ENCODE assay signal across 22 cellular contexts in the genomic region with DNA sequence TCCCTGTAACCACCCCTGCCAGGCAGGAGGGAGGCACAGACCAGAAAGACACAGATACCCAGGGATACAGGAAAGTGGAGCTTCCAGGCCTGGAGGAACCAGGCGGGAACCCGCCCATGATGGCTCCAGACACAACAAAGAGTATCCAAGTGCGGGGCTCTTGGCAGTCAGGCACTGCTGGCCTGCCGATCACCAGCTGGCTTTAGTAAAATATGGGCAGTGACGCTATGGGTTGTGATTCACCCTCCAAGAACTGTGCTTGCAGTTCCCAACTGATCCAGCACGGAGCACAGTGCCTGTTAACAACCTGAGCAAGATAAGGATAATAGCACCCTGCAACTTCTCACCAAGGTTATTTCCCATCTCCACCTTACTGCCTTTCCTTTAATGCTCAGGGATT.
A peak's percentile ranks its signal among the peaks of the same experiment; 100 is the strongest.
DNase-seq lines count a peak whose midpoint lies in the region; ATAC-seq and TF ChIP-seq lines count a peak whose summit lies in the region.
"Had no signal": no experiment of that assay in that cellular context is flagged by ENCODE, and none has a peak within 500 bp of the region (broad histone marks: within the 10 kb centered on the region; RNA-seq: fewer than 3 reads in every experiment).

No MANE protein-coding gene starts in this region.

- no peak overlapping the region for H2BK120ac ChIP-seq in trophoblast cell (ENCODE audit: insufficient read depth, low read length, poor library complexity)

- TF ChIP-seq POLR2A in heart left ventricle (IDR thresholded peaks at IDR 0.05), result no peak

- 46 to 49% (median 48%) methylated on average over 6 of the region's 6 CpGs for WGBS in heart left ventricle, 4 donors
- no CpG with 5 or more reads among the region's 6 CpGs for WGBS in trophoblast cell (ENCODE audit: extremely low coverage, insufficient coverage, insufficient read length)

- H3K36me3 ChIP-seq in GM23338 (ENCODE audit: insufficient read depth), result no peaks in the 10 kb centered on the region
- H3K36me3 ChIP-seq in heart left ventricle, result no peaks in the 10 kb centered on the region
- H3K36me3 ChIP-seq in trophoblast cell (ENCODE audit: control insufficient read depth in 1 of 2, insufficient read depth in 2 of 2, low read length in 2 of 2), result no peaks in the 10 kb centered on the region
- H3K36me3 ChIP-seq: adrenal gland, ovary, right lobe of liver had no signal

- H3K79me2 ChIP-seq in GM23338 (replicated peaks; ENCODE audit: insufficient read depth), result no peaks in the 10 kb centered on the region
- H3K79me2 ChIP-seq in trophoblast cell (ENCODE audit: control insufficient read depth, insufficient read depth, low read length, poor library complexity), result no peaks in the 10 kb centered on the region

- H3K4me1 Mint-ChIP-seq in GM23338, result no peaks in the 10 kb centered on the region

- no peak overlapping the region for H4K8ac ChIP-seq in trophoblast cell (ENCODE audit: low read depth, low read length)

- no peak overlapping the region for H2BK5ac ChIP-seq in trophoblast cell (ENCODE audit: low read depth, low read length, poor library complexity)

- H4K91ac ChIP-seq in trophoblast cell (ENCODE audit: low read depth, low read length), result no peak overlapping the region

- no peaks in the 10 kb centered on the region for H3K79me1 ChIP-seq in trophoblast cell (ENCODE audit: low read length)

- no peaks in the 10 kb centered on the region for H3K36me3 Mint-ChIP-seq in GM23338 (ENCODE audit: low read depth)

- H2BK12ac ChIP-seq in trophoblast cell (ENCODE audit: low read length), result no peak overlapping the region

- H3K4me3 Mint-ChIP-seq in GM23338, result no peak overlapping the region
- H3K4me3 Mint-ChIP-seq: natural killer cell treated with Interleukin-12 subunit alpha and Interleukin-12 subunit beta and Interleukin-15 and Interleukin-18, amount 100 ng/mL, for 72 hours had no signal

- H3K4me3 ChIP-seq in GM23338 (no peak overlapping the region), heart left ventricle (no peak overlapping the region), trophoblast cell (ENCODE audit: low read depth, low read length) (no peak overlapping the region)
- H3K4me3 ChIP-seq: adrenal gland, ovary, right lobe of liver had no signal

- H4K12ac ChIP-seq in trophoblast cell (ENCODE audit: low read depth, low read length), result no peak overlapping the region

- no peak overlapping the region for H3K18ac ChIP-seq in trophoblast cell (ENCODE audit: low read length)

- no peaks in the 10 kb centered on the region for H3F3A ChIP-seq in GM23338 (replicated peaks; ENCODE audit: low read depth)

- peaks cover 2% of the 10 kb centered on the region for H3K27me3 Mint-ChIP-seq in GM23338 (ENCODE audit: insufficient read depth, low read depth, poor library complexity)

- H3K9me3 ChIP-seq in heart left ventricle, result peaks cover 0 to 7% (median 0%) of the 10 kb centered on the region in 12 donors
- peaks cover under 1% of the 10 kb centered on the region for H3K9me3 ChIP-seq in trophoblast cell (ENCODE audit: insufficient read depth, low read depth, low read length)
- H3K9me3 ChIP-seq: adrenal gland, ovary, right lobe of liver had no signal

- intact Hi-C loops in heart left ventricle (cut with DNase I), result no loop called here

- no peak overlapping the region for H3K23ac ChIP-seq in trophoblast cell (ENCODE audit: low read length)

- H3K4me1 ChIP-seq in GM23338 (ENCODE audit: insufficient read depth), result no peaks in the 10 kb centered on the region
- peaks cover 0 to 5% (median 0%) of the 10 kb centered on the region in 12 donors for H3K4me1 ChIP-seq in heart left ventricle
- no peaks in the 10 kb centered on the region for H3K4me1 ChIP-seq in trophoblast cell (ENCODE audit: control insufficient read depth in 1 of 2, insufficient read depth in 2 of 2, low read length in 2 of 2)
- H3K4me1 ChIP-seq: adrenal gland, right lobe of liver had no signal

- ATAC-seq in GM23338, result peak; percentile 62; the same call in 2 of the 3 replicates
- ATAC-seq in heart left ventricle, result peak in 3 of 4 donors; percentile 55 to 99 (median 98)
- no peak for ATAC-seq in GM19324 (IDR thresholded peaks at IDR 0.05; ENCODE audit: low FRiP score, unreplicated experiment)
- ATAC-seq: natural killer cell treated with Interleukin-12 subunit alpha and Interleukin-12 subunit beta and Interleukin-15 and Interleukin-18, amount 100 ng/mL, for 72 hours; right lobe of liver had no signal

- DNase-seq in GM23338 (ENCODE audit: low spot score) (no peak), SW480 (ENCODE audit: low spot score) (peak; percentile 22), heart left ventricle (peak in 3 of 5 donors; percentile 63 to 75 (median 63)), trophoblast cell (peak; percentile 8 to 23), retina (no peak), NCI-H446 treated with DMSO at 0.1 percent for 48 hours (lab: John Stamatoyannopoulos, UW) (no peak), cerebellar nuclear complex (lab: John Stamatoyannopoulos, UW) (no peak)
- DNase-seq: activated CD4-positive, alpha-beta T cell treated with anti-CD3 and anti-CD28 coated beads, Interleukin-2, amount 50 U/mL, for 48 hours; activated CD4-positive, CD25-positive, alpha-beta regulatory T cell; activated gamma-delta T cell treated with Interleukin-2 at 50 U/mL for 16 hours; adrenal gland; caudate nucleus; dermis blood vessel endothelial cell; H7; NCI-H146; NCI-H524 treated with DMSO at 0.1 percent for 48 hours; ovary; right lobe of liver; RPMI8226; stimulated activated CD4-positive, alpha-beta T cell treated with anti-CD3 and anti-CD28 coated beads, Interleukin-15, amount 100 ng/mL, for 24 hours had no signal

- H3K27ac ChIP-seq in GM23338 (ENCODE audit: low read depth) (no peak overlapping the region), heart left ventricle (no peak overlapping the region), trophoblast cell (ENCODE audit: low read depth, low read length) (no peak overlapping the region)
- H3K27ac ChIP-seq: adrenal gland, ovary, right lobe of liver had no signal

- H2AFZ ChIP-seq in GM23338, result no peak overlapping the region
- H2AFZ ChIP-seq in trophoblast cell (ENCODE audit: insufficient read depth, low read length, poor library complexity), result no peak overlapping the region

- no peak overlapping the region for H3K14ac ChIP-seq in trophoblast cell (ENCODE audit: low read length)

- no peak for TF ChIP-seq CTCF in GM23338 (conservative IDR thresholded peaks at IDR 0.05; ENCODE audit: low read depth in 2 of 2)
- TF ChIP-seq CTCF in heart left ventricle (IDR thresholded peaks at IDR 0.05), result peak in 1 of 12 donors; percentile 35

- no peak overlapping the region for H3K4ac ChIP-seq in trophoblast cell (ENCODE audit: low read depth, low read length)

- H3K9me3 Mint-ChIP-seq in GM23338, result no peaks in the 10 kb centered on the region

- H4K20me1 ChIP-seq in GM23338 (replicated peaks; ENCODE audit: insufficient read depth), result no peaks in the 10 kb centered on the region

- H2AK5ac ChIP-seq in trophoblast cell (ENCODE audit: low read length), result no peak overlapping the region

- no peak overlapping the region for H3K9ac ChIP-seq in trophoblast cell (ENCODE audit: low read length)

- H3K27ac Mint-ChIP-seq in GM23338, result no peak overlapping the region
- H3K27ac Mint-ChIP-seq: natural killer cell treated with Interleukin-12 subunit alpha and Interleukin-12 subunit beta and Interleukin-15 and Interleukin-18, amount 100 ng/mL, for 72 hours had no signal

- H3K9me2 ChIP-seq in GM23338 (ENCODE audit: insufficient read depth), result no peaks in the 10 kb centered on the region

- H3K27me3 ChIP-seq in GM23338 (ENCODE audit: insufficient read depth), result no peaks in the 10 kb centered on the region
- no peaks in the 10 kb centered on the region for H3K27me3 ChIP-seq in heart left ventricle
- no peaks in the 10 kb centered on the region for H3K27me3 ChIP-seq in trophoblast cell (ENCODE audit: insufficient read depth, low read length)
- H3K27me3 ChIP-seq: adrenal gland, ovary, right lobe of liver had no signal

- H3K4me2 ChIP-seq in GM23338, result no peak overlapping the region
- H3K4me2 ChIP-seq in trophoblast cell (ENCODE audit: low read length), result no peak overlapping the region

Comparison
In these comparisons a context has a peak if more than half of its experiments do, and no peak if none do; other contexts are left out.
1. DNase-seq: peak in SW480 (single experiment), heart left ventricle (3 of 5) and trophoblast cell (2 of 2); none in GM23338 (single experiment), retina (single experiment), NCI-H446 treated with DMSO at 0.1 percent for 48 hours (single experiment) and cerebellar nuclear complex (0 of 2).